In the genomic region with DNA sequence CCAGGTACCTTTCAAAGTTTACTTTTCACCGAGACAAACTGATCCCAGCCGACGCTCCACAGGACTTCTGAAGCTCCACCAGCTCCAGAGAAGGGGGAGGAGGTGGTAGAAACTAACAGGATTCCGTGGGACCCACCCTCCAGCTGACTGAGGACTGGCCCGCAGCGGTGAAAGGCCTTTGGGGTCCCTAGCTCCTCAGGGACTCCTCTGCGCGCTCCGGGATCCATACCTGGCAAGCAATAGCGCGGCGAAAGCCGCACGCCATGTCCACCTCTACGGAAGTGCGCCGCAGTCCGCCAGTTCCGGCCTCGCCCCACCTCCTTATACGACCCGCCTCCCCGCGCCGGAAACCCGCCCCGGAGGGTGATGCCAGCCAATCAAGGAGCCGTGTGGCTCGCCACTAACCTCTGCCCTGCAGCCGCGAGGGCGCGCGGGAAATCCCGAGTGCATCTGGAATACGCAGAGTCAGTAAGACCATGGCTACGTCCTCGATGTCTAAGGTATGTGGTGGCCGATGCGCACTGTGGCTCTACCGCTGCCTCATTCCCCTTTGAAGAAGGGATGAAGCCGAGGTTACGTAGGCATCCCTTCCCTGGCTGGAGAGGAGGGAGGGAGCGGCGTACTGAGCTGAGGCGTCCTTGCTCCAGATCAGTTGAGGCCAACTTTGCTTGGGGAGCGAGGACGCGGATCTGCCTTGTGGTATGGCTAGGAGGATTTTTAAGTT, we compare ENCODE assay signal across 8 cellular contexts. TPM values are rescaled to one million over a fixed set of nuclear protein-coding genes. Genes with fewer than 3 reads are reported as not detected.
A peak's percentile ranks its signal among the peaks of the same experiment; 100 is the strongest.
DNase-seq lines count a peak whose midpoint lies in the region; FAIRE-seq and TF ChIP-seq lines count a peak whose summit lies in the region.

A gene (plus strand): TSS at position 443 of the 724 bp plus-strand sequence. CDS start 34 bp downstream, at position 477.
A gene with protein sequence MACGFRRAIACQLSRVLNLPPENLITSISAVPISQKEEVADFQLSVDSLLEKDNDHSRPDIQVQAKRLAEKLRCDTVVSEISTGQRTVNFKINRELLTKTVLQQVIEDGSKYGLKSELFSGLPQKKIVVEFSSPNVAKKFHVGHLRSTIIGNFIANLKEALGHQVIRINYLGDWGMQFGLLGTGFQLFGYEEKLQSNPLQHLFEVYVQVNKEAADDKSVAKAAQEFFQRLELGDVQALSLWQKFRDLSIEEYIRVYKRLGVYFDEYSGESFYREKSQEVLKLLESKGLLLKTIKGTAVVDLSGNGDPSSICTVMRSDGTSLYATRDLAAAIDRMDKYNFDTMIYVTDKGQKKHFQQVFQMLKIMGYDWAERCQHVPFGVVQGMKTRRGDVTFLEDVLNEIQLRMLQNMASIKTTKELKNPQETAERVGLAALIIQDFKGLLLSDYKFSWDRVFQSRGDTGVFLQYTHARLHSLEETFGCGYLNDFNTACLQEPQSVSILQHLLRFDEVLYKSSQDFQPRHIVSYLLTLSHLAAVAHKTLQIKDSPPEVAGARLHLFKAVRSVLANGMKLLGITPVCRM (minus strand): TSS at position 295 of the 724 bp plus-strand sequence. CDS start 30 bp downstream, at position 265.

- FAIRE-seq in frontal cortex (lab: Jason Lieb, UNC), result no peak

- CTCF ChIA-PET in activated naive CD4-positive, alpha-beta T cell treated with anti-CD3 and anti-CD28 coated beads for 36 hours (lab: Charles Lee), result no interaction called here

- peaks cover 24% of the 10 kb centered on the region for H3K36me3 Mint-ChIP-seq in activated naive CD4-positive, alpha-beta T cell treated with anti-CD3 and anti-CD28 coated beads for 36 hours (ENCODE audit: low read depth)

- DNase-seq in GM03348 (ENCODE audit: low spot score) (peak; percentile 99), HFF-Myc (ENCODE audit: extremely low read depth, low read depth) (peak; percentile 80), NAMALWA (ENCODE audit: low spot score) (peak; percentile 96), SK-N-DZ (ENCODE audit: low spot score) (peak; percentile 95), frontal cortex (ENCODE audit: low spot score in 2 of 2) (peak; percentile 76 to 94), non-pigmented ciliary epithelial cell (ENCODE audit: low read depth) (peak; percentile 81), superior temporal gyrus (ENCODE audit: extremely low spot score) (peak; percentile 98)
- peak; percentile 97 for DNase-seq in activated naive CD4-positive, alpha-beta T cell treated with anti-CD3 and anti-CD28 coated beads for 36 hours

- intact Hi-C loops in activated naive CD4-positive, alpha-beta T cell treated with anti-CD3 and anti-CD28 coated beads for 36 hours (cut with micrococcal nuclease), result loop anchor here (1.0 to 5.0 kb wide), 9 partner anchors 62 to 1911 kb away; a partner anchor contains a TSS

- peak within 1 kb of the TSS; percentile 90 for H3K4me3 Mint-ChIP-seq in activated naive CD4-positive, alpha-beta T cell treated with anti-CD3 and anti-CD28 coated beads for 36 hours

- peak within 1 kb of the TSS; percentile 83 for H3K27ac Mint-ChIP-seq in activated naive CD4-positive, alpha-beta T cell treated with anti-CD3 and anti-CD28 coated beads for 36 hours

- no peak for TF ChIP-seq CTCF in HFF-Myc (IDR thresholded peaks at IDR 0.05; ENCODE audit: low read depth, low read length, missing control alignments)

- peak within 1 kb of the TSS; percentile 94 for H3K4me3 ChIP-seq in HFF-Myc (replicated peaks; ENCODE audit: low read depth, low read length)

- H3K9me3 Mint-ChIP-seq in activated naive CD4-positive, alpha-beta T cell treated with anti-CD3 and anti-CD28 coated beads for 36 hours, result no peaks in the 10 kb centered on the region

- no peaks in the 10 kb centered on the region for H3K27me3 Mint-ChIP-seq in activated naive CD4-positive, alpha-beta T cell treated with anti-CD3 and anti-CD28 coated beads for 36 hours (ENCODE audit: low read depth)

- peaks cover 61% of the 10 kb centered on the region for H3K4me1 Mint-ChIP-seq in activated naive CD4-positive, alpha-beta T cell treated with anti-CD3 and anti-CD28 coated beads for 36 hours (ENCODE audit: low read depth)

RNA-seq across cellular contexts. Expression of the first gene that starts in this region (rescaled TPM):
- 117 and 126 TPM in 2 replicates for polyA plus RNA-seq in SK-N-DZ (2014; cell fraction: cytosol; rRNA removed)
- 70.7 and 131 TPM in 2 replicates for polyA plus RNA-seq in SK-N-DZ (2014; cell fraction: nucleus; rRNA removed)
- 10 to 100 TPM; 33.8 to 36.1 TPM for total RNA-seq in activated naive CD4-positive, alpha-beta T cell treated with anti-CD3 and anti-CD28 coated beads for 36 hours
- 40.8 TPM for total RNA-seq in frontal cortex

RNA-seq across cellular contexts. Expression of the second gene that starts in this region (rescaled TPM):
- polyA plus RNA-seq in SK-N-DZ (2014; cell fraction: cytosol; rRNA removed), result 42.3 and 43.8 TPM in 2 replicates
- polyA plus RNA-seq in SK-N-DZ (2014; cell fraction: nucleus; rRNA removed), result 30.6 and 43.7 TPM in 2 replicates
- 10 to 100 TPM; 15.9 to 17.4 TPM for total RNA-seq in activated naive CD4-positive, alpha-beta T cell treated with anti-CD3 and anti-CD28 coated beads for 36 hours
- total RNA-seq in frontal cortex, result 45.7 TPM

Comparison
In these comparisons a context has a peak if more than half of its experiments do, and no peak if none do; other contexts are left out.
1. Peak in every context shown above with its lines: DNase-seq and H3K4me3 ChIP-seq.